16 cellular contexts compared by ENCODE assay signal in genomic region chr9:38697901-38698300, GRCh38. TPM values are rescaled to one million over a fixed set of nuclear protein-coding genes. Genes with fewer than 3 reads are reported as not detected.
DNase-seq lines count a peak whose midpoint lies in the region; ATAC-seq and TF ChIP-seq lines count a peak whose summit lies in the region.
"Had no signal": no experiment of that assay in that cellular context is flagged by ENCODE, and none has a peak within 500 bp of the region (broad histone marks: within the 10 kb centered on the region; RNA-seq: fewer than 3 reads in every experiment).

No MANE protein-coding gene starts in this region.

- no peak overlapping the region for H3K9ac ChIP-seq in BLaER1 treated with 17β-estradiol and CSF1 and Interleukin-3, amounts not matched to agents 10 nM and 100 nM
- H3K9ac ChIP-seq: GM23248 had no signal

- peak; percentile 51 for ATAC-seq in left colon
- ATAC-seq: GM12878, HCT116, K562 had no signal

- no peaks in the 10 kb centered on the region; a peak in 1 of 22 replicates for H4K20me1 ChIP-seq in BLaER1 treated with 17β-estradiol and CSF1 and Interleukin-3, amounts not matched to agents 10 nM and 100 nM

- H3K4me1 ChIP-seq in BLaER1 treated with 17β-estradiol and CSF1 and Interleukin-3, amounts not matched to agents 10 nM and 100 nM, result peaks cover 29 to 92% (median 69%) of the 10 kb centered on the region in 10 experiments
- H3K4me1 ChIP-seq: BE2C had no signal

- H3K36me3 ChIP-seq in BLaER1 treated with 17β-estradiol and CSF1 and Interleukin-3, amounts not matched to agents 10 nM and 100 nM, result peaks cover 0 to 3% (median 0%) of the 10 kb centered on the region in 11 experiments; a peak in 1 of 22 replicates
- H3K36me3 ChIP-seq: BE2C had no signal

- no peak overlapping the region for H3K27ac ChIP-seq in BLaER1 treated with 17β-estradiol and CSF1 and Interleukin-3, amounts not matched to agents 10 nM and 100 nM
- H3K27ac ChIP-seq: GM23248 had no signal

- H3K4me3 ChIP-seq in BLaER1 treated with 17β-estradiol and CSF1 and Interleukin-3, amounts not matched to agents 10 nM and 100 nM, result no peak overlapping the region
- H3K4me3 ChIP-seq in LNCaP clone FGC (ENCODE audit: low read depth, low read length), result no peak overlapping the region
- H3K4me3 ChIP-seq: GM12878, GM23248, K562 had no signal

- TF ChIP-seq CTCF in LNCaP clone FGC (IDR thresholded peaks at IDR 0.05; ENCODE audit: control insufficient read depth, extremely low read depth, insufficient read depth) (no peak), GM20000 (IDR thresholded peaks at IDR 0.05; ENCODE audit: extremely low read depth, missing control alignments) (no peak)

- intact Hi-C loops in left colon (cut with DNase I, micrococcal nuclease), result no loop called here

- H3K9me3 ChIP-seq in BLaER1 treated with 17β-estradiol and CSF1 and Interleukin-3, amounts not matched to agents 10 nM and 100 nM (replicated peaks in 1 of 11), result peaks cover 9 to 29% (median 20%) of the 10 kb centered on the region in 11 experiments; a peak in 20 of 22 replicates
- H3K9me3 ChIP-seq: BE2C had no signal

- H3K4me2 ChIP-seq in BLaER1 treated with 17β-estradiol and CSF1 and Interleukin-3, amounts not matched to agents 10 nM and 100 nM, result peak overlapping the region in 8 of 11 experiments; percentile 3 to 82 (median 64); a peak in 11 of 22 replicates

- 0 out of 22 replicates have a peak, but pooled peaks cover 0 to 8% (median 0%) of the 10 kb centered on the region in 11 experiments for H3K27me3 ChIP-seq in BLaER1 treated with 17β-estradiol and CSF1 and Interleukin-3, amounts not matched to agents 10 nM and 100 nM
- H3K27me3 ChIP-seq: BE2C had no signal

- peak in 2 of 3 experiments; percentile 14 to 75 for DNase-seq in NCI-H1417 (lab: John Stamatoyannopoulos, UW)
- no peak for DNase-seq in NCI-H1417 treated with DMSO at 0.1 percent for 48 hours (lab: John Stamatoyannopoulos, UW)
- DNase-seq in LNCaP clone FGC (ENCODE audit: low read depth), result peak; percentile 47
- no peak for DNase-seq in left colon
- DNase-seq in EL, result no peak
- no peak for DNase-seq in stimulated activated naive CD4-positive, alpha-beta T cell (lab: John Stamatoyannopoulos, UW)
- DNase-seq in GM20000 (ENCODE audit: low spot score), result no peak
- DNase-seq: BE2C; Calu3; CD8-positive, alpha-beta memory T cell; DMS 273 treated with DMSO at 0.1 percent for 48 hours; GM23248 had no signal

RNA-seq across cellular contexts. Expression of gene FAM240B, which starts 22.0 kb away (rescaled TPM):
- total RNA-seq in left colon, result not detected
- total RNA-seq: Calu3; CD8-positive, alpha-beta memory T cell; GM12878; GM23248; K562 had no signal

Comparison
In these comparisons a context has a peak if more than half of its experiments do, and no peak if none do; other contexts are left out.
1. DNase-seq: peak in NCI-H1417 (2 of 3) and LNCaP clone FGC (single experiment); none in NCI-H1417 treated with DMSO at 0.1 percent for 48 hours (single experiment), left colon (0 of 2), EL (single experiment), stimulated activated naive CD4-positive, alpha-beta T cell (0 of 6) and GM20000 (single experiment).